ENCODE assay signal across 16 cellular contexts in genomic region chr2:64093341-64093740, GRCh38. TPM values are rescaled to one million over a fixed set of nuclear protein-coding genes. Genes with fewer than 3 reads are reported as not detected.
DNase-seq lines count a peak whose midpoint lies in the region; ATAC-seq and TF ChIP-seq lines count a peak whose summit lies in the region.
"Had no signal": no experiment of that assay in that cellular context is flagged by ENCODE, and none has a peak within 500 bp of the region (broad histone marks: within the 10 kb centered on the region; RNA-seq: fewer than 3 reads in every experiment).

No MANE protein-coding gene starts in this region.

- H3K27me3 ChIP-seq in A673 (replicated peaks; ENCODE audit: insufficient read depth, low read depth, low read length, poor library complexity): no peaks in the 10 kb centered on the region
- H3K27me3 ChIP-seq in OCI-LY3 (ENCODE audit: low read depth, low read length): no peaks in the 10 kb centered on the region
- no peaks in the 10 kb centered on the region for H3K27me3 ChIP-seq in CD8-positive, alpha-beta T cell (ENCODE audit: insufficient read depth, low read length)
- H3K27me3 ChIP-seq: BLaER1 treated with 17β-estradiol and CSF1 and Interleukin-3, amounts not matched to agents 10 nM and 100 nM had no signal

- TSS peak; percentile 21 for BruUV-seq in A673 (replicated peaks; lab: Mats Ljungman, UMichigan)

- H3K4me1 Mint-ChIP-seq in IgD-negative memory B cell (peaks cover 43 to 62% (median 49%) of the 10 kb centered on the region in 3 donors), activated B cell treated with CpG ODN at 0.5 μM for 24 hours (peaks cover 64% of the 10 kb centered on the region)
- peaks cover 6% of the 10 kb centered on the region for H3K4me1 Mint-ChIP-seq in CD8-positive, alpha-beta T cell (ENCODE audit: low read depth)

- no peak overlapping the region for H3K27ac ChIP-seq in A673 (ENCODE audit: low read depth, low read length, poor library complexity, severe bottlenecking)
- H3K27ac ChIP-seq in OCI-LY3 (ENCODE audit: low read length): peak overlapping the region; percentile 99
- H3K27ac ChIP-seq in CD8-positive, alpha-beta T cell (ENCODE audit: low read depth, low read length): no peak overlapping the region
- H3K27ac ChIP-seq: 22Rv1; BLaER1 treated with 17β-estradiol and CSF1 and Interleukin-3, amounts not matched to agents 10 nM and 100 nM; HL-60 had no signal

- ATAC-seq in activated B cell treated with CpG ODN at 0.5 μM for 24 hours (ENCODE audit: low read depth) (no peak), GM21576 (IDR thresholded peaks at IDR 0.05; ENCODE audit: unreplicated experiment) (no peak)
- no peak for ATAC-seq in CD8-positive, alpha-beta T cell
- ATAC-seq: HCT116 had no signal

- peak overlapping the region in 1 of 3 donors; percentile 33 for H3K27ac Mint-ChIP-seq in IgD-negative memory B cell
- peak overlapping the region; percentile 68 for H3K27ac Mint-ChIP-seq in activated B cell treated with CpG ODN at 0.5 μM for 24 hours
- no peak overlapping the region for H3K27ac Mint-ChIP-seq in CD8-positive, alpha-beta T cell

- H3K9me3 ChIP-seq in A673 (ENCODE audit: low read depth, low read length, poor library complexity, severe bottlenecking): no peaks in the 10 kb centered on the region
- peaks cover 14% of the 10 kb centered on the region; the same call in 1 of the 2 replicates for H3K9me3 ChIP-seq in OCI-LY3 (ENCODE audit: insufficient read depth, low read length)
- H3K9me3 ChIP-seq in CD8-positive, alpha-beta T cell (ENCODE audit: low read length): no peaks in the 10 kb centered on the region

- H3K9me3 Mint-ChIP-seq in IgD-negative memory B cell: peaks cover 0 to 15% (median 4%) of the 10 kb centered on the region in 3 donors
- H3K9me3 Mint-ChIP-seq in activated B cell treated with CpG ODN at 0.5 μM for 24 hours: peaks cover 14% of the 10 kb centered on the region
- H3K9me3 Mint-ChIP-seq in CD8-positive, alpha-beta T cell: no peaks in the 10 kb centered on the region

- H3K27me3 Mint-ChIP-seq in IgD-negative memory B cell (no peaks in the 10 kb centered on the region), activated B cell treated with CpG ODN at 0.5 μM for 24 hours (no peaks in the 10 kb centered on the region)
- H3K27me3 Mint-ChIP-seq in CD8-positive, alpha-beta T cell (ENCODE audit: low read depth): no peaks in the 10 kb centered on the region
- H3K27me3 Mint-ChIP-seq: CD4-positive, CD25-positive, alpha-beta regulatory T cell had no signal

- H3K36me3 ChIP-seq in A673 (ENCODE audit: insufficient read depth, low read length, poor library complexity, severe bottlenecking) (peaks cover 48% of the 10 kb centered on the region), OCI-LY3 (replicated peaks; ENCODE audit: low read depth, low read length) (peaks cover 63% of the 10 kb centered on the region)
- peaks cover 11% of the 10 kb centered on the region for H3K36me3 ChIP-seq in CD8-positive, alpha-beta T cell (ENCODE audit: insufficient read depth, low read length)

- H3K79me2 ChIP-seq in OCI-LY3 (ENCODE audit: low read length): peaks cover 15% of the 10 kb centered on the region; the same call in 1 of the 2 replicates

- H2AFZ ChIP-seq in OCI-LY3 (ENCODE audit: low read depth, low read length): no peak overlapping the region

- H3K4me1 ChIP-seq in A673 (ENCODE audit: insufficient read depth, low read length, poor library complexity, severe bottlenecking) (no peaks in the 10 kb centered on the region), OCI-LY3 (ENCODE audit: low read length) (peaks cover 76% of the 10 kb centered on the region)
- no peaks in the 10 kb centered on the region for H3K4me1 ChIP-seq in CD8-positive, alpha-beta T cell (ENCODE audit: insufficient read depth, low read length)

- TF ChIP-seq CTCF in A673 (conservative IDR thresholded peaks at IDR 0.05; ENCODE audit: low read depth, low read length) (no peak), OCI-LY3 (IDR thresholded peaks at IDR 0.05; ENCODE audit: low read depth, low read length) (no peak), activated B cell treated with CpG ODN at 0.5 μM for 24 hours (IDR thresholded peaks at IDR 0.05) (no peak)
- no peak for TF ChIP-seq CTCF in CD8-positive, alpha-beta T cell (IDR thresholded peaks at IDR 0.05)

- H3K4me3 Mint-ChIP-seq in IgD-negative memory B cell: peak overlapping the region in 3 of 4 donors; percentile 5 to 76 (median 24)
- no peak overlapping the region for H3K4me3 Mint-ChIP-seq in activated B cell treated with CpG ODN at 0.5 μM for 24 hours
- no peak overlapping the region for H3K4me3 Mint-ChIP-seq in CD8-positive, alpha-beta T cell
- H3K4me3 Mint-ChIP-seq: CD4-positive, CD25-positive, alpha-beta regulatory T cell had no signal

- H3K4me3 ChIP-seq in A673 (ENCODE audit: low read depth, low read length, poor library complexity, severe bottlenecking) (no peak overlapping the region), OCI-LY3 (ENCODE audit: low read length) (no peak overlapping the region)
- no peak overlapping the region for H3K4me3 ChIP-seq in CD8-positive, alpha-beta T cell (ENCODE audit: low read depth, low read length)
- H3K4me3 ChIP-seq: BLaER1 treated with 17β-estradiol and CSF1 and Interleukin-3, amounts not matched to agents 10 nM and 100 nM had no signal

- POLR2A ChIA-PET in A673 (lab: Charles Lee; ENCODE audit: low non-redundant PET) (no interaction called here), activated B cell treated with CpG ODN at 0.5 μM for 24 hours (lab: Charles Lee) (interaction anchor here (2.3 kb wide), 1 partner anchor 233 kb away, joined by 9 read pairs; no protein-coding TSS in a partner anchor)
- POLR2A ChIA-PET in CD8-positive, alpha-beta T cell (lab: Charles Lee): no interaction called here

- CTCF ChIA-PET in A673 (lab: Charles Lee): no interaction called here
- CTCF ChIA-PET in activated B cell treated with CpG ODN at 0.5 μM for 24 hours (lab: Charles Lee): no interaction called here
- CTCF ChIA-PET in CD8-positive, alpha-beta T cell (lab: Charles Lee): no interaction called here

- H4K20me1 ChIP-seq in OCI-LY3 (ENCODE audit: insufficient read depth, low read length): no peaks in the 10 kb centered on the region

- H3K9ac ChIP-seq in OCI-LY3 (ENCODE audit: low read length): peak overlapping the region; percentile 35; the same call in 1 of the 2 replicates
- H3K9ac ChIP-seq: BLaER1 treated with 17β-estradiol and CSF1 and Interleukin-3, amounts not matched to agents 10 nM and 100 nM had no signal

- intact Hi-C loops in A673 (cut with micrococcal nuclease; ENCODE audit: unreplicated experiment): no loop called here
- intact Hi-C loops in activated B cell treated with CpG ODN at 0.5 μM for 24 hours (cut with micrococcal nuclease): loop anchor here (2.0 kb wide), 3 partner anchors 41 to 121 kb away; no protein-coding TSS in a partner anchor
- intact Hi-C loops in CD8-positive, alpha-beta T cell (cut with DNase I, micrococcal nuclease): no loop called here

- peak overlapping the region; percentile 62 for H3K4me2 ChIP-seq in OCI-LY3 (ENCODE audit: low read length)
- H3K4me2 ChIP-seq: BLaER1 treated with 17β-estradiol and CSF1 and Interleukin-3, amounts not matched to agents 10 nM and 100 nM had no signal

- H3K36me3 Mint-ChIP-seq in IgD-negative memory B cell: peaks cover 25% of the 10 kb centered on the region
- peaks cover 64% of the 10 kb centered on the region for H3K36me3 Mint-ChIP-seq in activated B cell treated with CpG ODN at 0.5 μM for 24 hours (ENCODE audit: low read depth)
- peaks cover 58% of the 10 kb centered on the region for H3K36me3 Mint-ChIP-seq in CD8-positive, alpha-beta T cell

- DNase-seq in A673 (ENCODE audit: low spot score) (no peak), activated B cell treated with CpG ODN at 0.5 μM for 24 hours (no peak), GOT3 (lab: John Stamatoyannopoulos, UW) (no peak), HUDEP-2 (lab: John Stamatoyannopoulos, UW; ENCODE audit: unreplicated experiment in 76 of 76) (no peak)
- DNase-seq in CD8-positive, alpha-beta T cell: no peak
- DNase-seq: AML-193; Calu3; CD4-positive, CD25-positive, alpha-beta regulatory T cell; DMS 273 treated with DMSO at 0.1 percent for 48 hours had no signal

RNA-seq across cellular contexts. Expression of gene PELI1, which starts 50.9 kb away (rescaled TPM):
- total RNA-seq in A673 (2021): 35.1 and 36.9 TPM in 2 replicates
- 23.9 TPM for polyA plus RNA-seq in IgD-negative memory B cell
- 81.4 and 93.1 TPM in 2 replicates for total RNA-seq in activated B cell treated with CpG ODN at 0.5 μM for 24 hours
- total RNA-seq in CD8-positive, alpha-beta T cell: 100 to 1,000 TPM; 213 to 216 TPM

Comparison
In these comparisons a context has a peak if more than half of its experiments do, and no peak if none do; other contexts are left out.
1. H3K4me3 Mint-ChIP-seq: peak in IgD-negative memory B cell (3 of 4); none in activated B cell treated with CpG ODN at 0.5 μM for 24 hours (single experiment) and CD8-positive, alpha-beta T cell (single experiment).